Comparison of ENCODE assay signal across 13 cellular contexts in genomic region chr1:108043712-108044111, GRCh38.
A peak's percentile ranks its signal among the peaks of the same experiment; 100 is the strongest.
DNase-seq lines count a peak whose midpoint lies in the region; ATAC-seq and TF ChIP-seq lines count a peak whose summit lies in the region.
"Had no signal": no experiment of that assay in that cellular context is flagged by ENCODE, and none has a peak within 500 bp of the region (broad histone marks: within the 10 kb centered on the region; RNA-seq: fewer than 3 reads in every experiment).

No MANE protein-coding gene starts in this region.

- H3K4me1 ChIP-seq in gastroesophageal sphincter: peaks cover 0 to 11% (median 0%) of the 10 kb centered on the region in 3 donors

- no peaks in the 10 kb centered on the region for H3K36me3 ChIP-seq in gastroesophageal sphincter
- H3K36me3 ChIP-seq: right atrium auricular region had no signal

- DNase-seq in CD14-positive monocyte (ENCODE audit: low spot score) (peak; percentile 78), NB4 (ENCODE audit: low read depth) (peak; percentile 76), NCI-H748 treated with DMSO at 0.1 percent for 48 hours (lab: John Stamatoyannopoulos, UW) (no peak)
- DNase-seq in effector memory CD8-positive, alpha-beta T cell: no peak
- DNase-seq: kidney glomerular epithelial cell; NCI-H1694 treated with DMSO at 0.1 percent for 48 hours; NCI-H82; stimulated activated CD4-positive, alpha-beta T cell treated with anti-CD3 and anti-CD28 coated beads, Interleukin-2, amount 100 ng/mL, for 48 hours had no signal

- no peak overlapping the region for H3K4me3 Mint-ChIP-seq in CD14-positive monocyte
- no peak overlapping the region for H3K4me3 Mint-ChIP-seq in effector memory CD8-positive, alpha-beta T cell

- H3K4me3 ChIP-seq in NB4 (ENCODE audit: low read depth, low read length) (no peak overlapping the region), gastroesophageal sphincter (no peak overlapping the region)
- H3K4me3 ChIP-seq: right atrium auricular region had no signal

- H3K36me3 Mint-ChIP-seq in CD14-positive monocyte: peaks cover 3 to 10% of the 10 kb centered on the region in 2 donors
- peaks cover 2% of the 10 kb centered on the region for H3K36me3 Mint-ChIP-seq in effector memory CD8-positive, alpha-beta T cell (ENCODE audit: insufficient read depth)

- peaks cover 0 to 5% (median 2%) of the 10 kb centered on the region in 7 donors for H3K9me3 Mint-ChIP-seq in CD14-positive monocyte
- no peaks in the 10 kb centered on the region for H3K9me3 Mint-ChIP-seq in effector memory CD8-positive, alpha-beta T cell

- no peaks in the 10 kb centered on the region for H3K27me3 ChIP-seq in gastroesophageal sphincter
- H3K27me3 ChIP-seq: right atrium auricular region had no signal

- peaks cover 0 to 3% (median 2%) of the 10 kb centered on the region in 3 donors for H3K27me3 Mint-ChIP-seq in CD14-positive monocyte (ENCODE audit: low read depth in 3 of 3)
- peaks cover 8 to 19% of the 10 kb centered on the region in 2 donors for H3K27me3 Mint-ChIP-seq in effector memory CD8-positive, alpha-beta T cell

- H3K4me1 Mint-ChIP-seq in CD14-positive monocyte: peaks cover 63% of the 10 kb centered on the region
- peaks cover 16 to 22% of the 10 kb centered on the region in 2 donors for H3K4me1 Mint-ChIP-seq in effector memory CD8-positive, alpha-beta T cell (ENCODE audit: low read depth in 2 of 2)

- TF ChIP-seq EP300 in gastroesophageal sphincter (IDR thresholded peaks at IDR 0.05): no peak

- 59 to 68% methylated on average over 6 to 7 of the region's 8 CpGs for WGBS in gastroesophageal sphincter (ENCODE audit: low coverage in 1 of 2), 2 donors

- TF ChIP-seq CTCF in CD14-positive monocyte (IDR thresholded peaks at IDR 0.05): no peak
- TF ChIP-seq CTCF in NB4 (IDR thresholded peaks at IDR 0.05; ENCODE audit: low read depth, low read length): no peak
- TF ChIP-seq CTCF in gastroesophageal sphincter (IDR thresholded peaks at IDR 0.05): no peak

- intact Hi-C loops in CD14-positive monocyte (cut with micrococcal nuclease): loop anchor here in 1 of 2 donors (10.0 kb wide), 2 partner anchors 169 to 259 kb away; no protein-coding TSS in a partner anchor

- peak overlapping the region in 6 of 7 donors; percentile 12 to 87 (median 44) for H3K27ac Mint-ChIP-seq in CD14-positive monocyte
- H3K27ac Mint-ChIP-seq in effector memory CD8-positive, alpha-beta T cell: no peak overlapping the region

- no peak for TF ChIP-seq POLR2A in NB4 (IDR thresholded peaks at IDR 0.05; ENCODE audit: extremely low read depth, insufficient read length)
- no peak for TF ChIP-seq POLR2A in gastroesophageal sphincter (IDR thresholded peaks at IDR 0.05)

- H3K27ac ChIP-seq in gastroesophageal sphincter: no peak overlapping the region
- H3K27ac ChIP-seq: right atrium auricular region had no signal

- peak; percentile 44 for ATAC-seq in GM18909 (IDR thresholded peaks at IDR 0.05; ENCODE audit: poor library complexity, unreplicated experiment)
- peak; percentile 39 for ATAC-seq in effector memory CD8-positive, alpha-beta T cell (replicated peaks)
- no peak for ATAC-seq in gastroesophageal sphincter
- no peak for ATAC-seq in GM18498 (IDR thresholded peaks at IDR 0.05; ENCODE audit: unreplicated experiment)
- ATAC-seq in GM19463 (IDR thresholded peaks at IDR 0.05; ENCODE audit: unreplicated experiment): no peak

- H3K9me3 ChIP-seq in gastroesophageal sphincter: no peaks in the 10 kb centered on the region
- H3K9me3 ChIP-seq: right atrium auricular region had no signal

Comparison
In these comparisons a context has a peak if more than half of its experiments do, and no peak if none do; other contexts are left out.
1. DNase-seq: peak in CD14-positive monocyte (single experiment) and NB4 (single experiment); none in effector memory CD8-positive, alpha-beta T cell (0 of 3) and NCI-H748 treated with DMSO at 0.1 percent for 48 hours (single experiment).
2. H3K27ac Mint-ChIP-seq: peak in CD14-positive monocyte (6 of 7); none in effector memory CD8-positive, alpha-beta T cell (0 of 2).
3. ATAC-seq: peak in GM18909 (single experiment) and effector memory CD8-positive, alpha-beta T cell (single experiment); none in gastroesophageal sphincter (single experiment), GM18498 (single experiment) and GM19463 (single experiment).